In the genomic region with DNA sequence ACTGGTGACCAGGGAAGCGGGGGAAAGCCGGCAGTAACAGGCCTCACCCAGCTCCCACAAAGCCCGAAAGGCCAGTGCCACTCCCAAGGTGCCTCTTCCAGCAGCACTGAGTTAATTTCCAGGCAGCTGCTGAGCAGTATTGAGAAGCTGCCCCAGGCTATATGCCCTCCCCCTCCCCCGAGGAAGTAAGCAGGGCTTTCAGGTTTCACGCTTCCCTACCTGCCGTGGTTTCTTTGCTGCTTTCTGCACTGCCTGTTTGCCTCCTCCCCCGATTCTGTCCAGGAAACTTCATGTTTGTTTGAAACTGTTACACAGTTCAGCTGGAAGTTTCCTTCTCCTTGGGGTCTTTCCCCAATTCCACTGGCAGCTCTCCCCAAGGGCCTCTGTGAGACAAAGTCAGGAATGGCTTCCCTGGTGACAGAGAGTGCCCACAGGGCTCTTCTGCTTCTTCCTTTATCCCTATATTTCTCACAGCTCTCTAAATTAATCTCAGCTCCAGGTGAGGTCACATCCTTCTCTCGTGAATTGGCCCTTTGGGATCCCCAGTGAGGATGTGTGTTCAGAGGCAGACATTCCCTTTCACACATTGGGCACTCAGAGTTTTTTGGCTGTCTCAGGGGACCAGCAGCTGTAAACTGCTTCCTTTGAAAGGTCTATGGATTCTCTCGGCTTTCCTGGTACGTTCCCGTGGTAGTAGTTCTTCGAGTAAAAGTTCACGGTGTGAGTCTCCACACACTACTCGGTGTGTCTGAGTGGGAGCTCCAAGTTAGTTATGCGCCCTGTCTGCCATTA, we compare ENCODE assay signal across 8 cellular contexts. TPM values are rescaled to one million over a fixed set of nuclear protein-coding genes. Genes with fewer than 3 reads are reported as not detected.
DNase-seq lines count a peak whose midpoint lies in the region; ATAC-seq and TF ChIP-seq lines count a peak whose summit lies in the region.

No MANE protein-coding gene starts in this region.

- TF ChIP-seq CTCF in nephron progenitor cell (IDR thresholded peaks at IDR 0.05) = no peak

- peak; percentile 4 for DNase-seq in NCI-H345 treated with DMSO at 0.1 percent for 48 hours (lab: John Stamatoyannopoulos, UW; ENCODE audit: unreplicated experiment)
- peak; percentile 20 for DNase-seq in activated naive CD8-positive, alpha-beta T cell treated with anti-CD3 and anti-CD28 coated beads for 36 hours
- peak; percentile 16 for DNase-seq in nephron progenitor cell
- no peak for DNase-seq in GF-D8 (lab: John Stamatoyannopoulos, UW)
- no peak for DNase-seq in NCI-H774 (lab: John Stamatoyannopoulos, UW)
- no peak for DNase-seq in foreskin melanocyte

- peaks cover 51% of the 10 kb centered on the region for H3K36me3 Mint-ChIP-seq in activated naive CD8-positive, alpha-beta T cell treated with anti-CD3 and anti-CD28 coated beads for 36 hours
- peaks cover 73% of the 10 kb centered on the region for H3K36me3 Mint-ChIP-seq in nephron progenitor cell (ENCODE audit: low read depth)

- H3K27me3 Mint-ChIP-seq in activated naive CD8-positive, alpha-beta T cell treated with anti-CD3 and anti-CD28 coated beads for 36 hours = no peaks in the 10 kb centered on the region
- no peaks in the 10 kb centered on the region for H3K27me3 Mint-ChIP-seq in nephron progenitor cell (ENCODE audit: low read depth, poor library complexity)

- ATAC-seq in GM18861 (IDR thresholded peaks at IDR 0.05; ENCODE audit: unreplicated experiment) (peak; percentile 90), HG02623 (IDR thresholded peaks at IDR 0.05; ENCODE audit: unreplicated experiment) (peak; percentile 96)

- H3K4me1 Mint-ChIP-seq in activated naive CD8-positive, alpha-beta T cell treated with anti-CD3 and anti-CD28 coated beads for 36 hours = peaks cover 65% of the 10 kb centered on the region
- H3K4me1 Mint-ChIP-seq in nephron progenitor cell = peaks cover 17% of the 10 kb centered on the region

- H3K27ac Mint-ChIP-seq in activated naive CD8-positive, alpha-beta T cell treated with anti-CD3 and anti-CD28 coated beads for 36 hours = peak overlapping the region; percentile 86
- peak overlapping the region; percentile 93 for H3K27ac Mint-ChIP-seq in nephron progenitor cell

- H3K4me3 Mint-ChIP-seq in activated naive CD8-positive, alpha-beta T cell treated with anti-CD3 and anti-CD28 coated beads for 36 hours = peak overlapping the region; percentile 65
- peak overlapping the region; percentile 62 for H3K4me3 Mint-ChIP-seq in nephron progenitor cell

- H3K9me3 Mint-ChIP-seq in activated naive CD8-positive, alpha-beta T cell treated with anti-CD3 and anti-CD28 coated beads for 36 hours = peaks cover 28% of the 10 kb centered on the region
- peaks cover 93% of the 10 kb centered on the region for H3K9me3 Mint-ChIP-seq in nephron progenitor cell

RNA-seq across cellular contexts. Expression of gene C1GALT1, which starts 19.4 kb away (rescaled TPM):
- 10 to 100 TPM; 40.9 to 41.9 TPM for total RNA-seq in activated naive CD8-positive, alpha-beta T cell treated with anti-CD3 and anti-CD28 coated beads for 36 hours

Comparison
In these comparisons a context has a peak if more than half of its experiments do, and no peak if none do; other contexts are left out.
1. DNase-seq: peak in NCI-H345 treated with DMSO at 0.1 percent for 48 hours (single experiment), activated naive CD8-positive, alpha-beta T cell treated with anti-CD3 and anti-CD28 coated beads for 36 hours (single experiment) and nephron progenitor cell (single experiment); none in GF-D8 (single experiment), NCI-H774 (single experiment) and foreskin melanocyte (single experiment).